ENCODE assay signal across 8 cellular contexts in the genomic region with DNA sequence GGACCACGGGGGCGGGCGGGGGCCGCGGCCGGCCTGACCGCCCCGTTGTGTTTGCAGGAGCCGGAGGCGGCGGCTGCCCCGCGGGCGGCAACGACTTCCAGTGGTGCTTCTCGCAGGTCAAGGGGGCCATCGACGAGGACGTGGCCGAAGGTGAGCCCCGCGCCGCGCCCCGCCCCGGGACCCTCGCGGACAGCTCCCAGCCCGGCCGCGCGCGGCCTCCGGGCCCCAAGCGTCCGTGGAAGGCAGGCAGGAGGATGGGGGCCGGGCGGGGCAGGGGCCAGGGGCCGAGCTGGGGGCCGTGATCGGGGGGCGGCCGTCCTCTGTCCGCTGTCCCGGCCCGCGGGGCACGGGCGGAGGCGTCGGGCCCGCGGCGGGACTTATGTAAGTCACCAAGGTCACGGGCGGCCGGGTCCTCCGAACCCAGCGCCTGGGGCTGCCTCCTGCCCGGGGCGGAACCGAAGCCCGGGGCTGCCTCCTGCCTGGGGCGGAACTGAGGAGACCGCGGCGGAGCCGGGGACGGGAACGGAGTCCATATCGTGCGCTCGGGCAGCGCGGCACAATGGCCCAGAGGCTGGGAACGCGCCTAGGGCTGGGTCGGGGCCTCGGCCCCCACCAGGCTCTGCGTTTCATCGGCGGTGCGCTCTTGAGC. TPM values are rescaled to one million over a fixed set of nuclear protein-coding genes. Genes with fewer than 3 reads are reported as not detected.
DNase-seq lines count a peak whose midpoint lies in the region; ATAC-seq and TF ChIP-seq lines count a peak whose summit lies in the region.

No MANE protein-coding gene starts in this region.

- H3K9me3 Mint-ChIP-seq in IgD-negative memory B cell = no peaks in the 10 kb centered on the region
- no peaks in the 10 kb centered on the region for H3K9me3 Mint-ChIP-seq in activated CD8-positive, alpha-beta T cell treated with anti-CD3 and anti-CD28 coated beads for 36 hours

- H3K27me3 Mint-ChIP-seq in IgD-negative memory B cell = peaks cover 12% of the 10 kb centered on the region
- peaks cover 6% of the 10 kb centered on the region for H3K27me3 Mint-ChIP-seq in activated CD8-positive, alpha-beta T cell treated with anti-CD3 and anti-CD28 coated beads for 36 hours

- TF ChIP-seq EP300 in upper lobe of left lung (IDR thresholded peaks at IDR 0.05) = no peak

- intact Hi-C loops in activated CD8-positive, alpha-beta T cell treated with anti-CD3 and anti-CD28 coated beads for 36 hours (cut with micrococcal nuclease) = loop anchor here (5.0 kb wide), 1 partner anchor 81 kb away; a partner anchor contains a TSS

- H3K4me3 Mint-ChIP-seq in IgD-negative memory B cell = peak overlapping the region; percentile 81 to 94 (median 89)
- peak overlapping the region; percentile 92 for H3K4me3 Mint-ChIP-seq in activated CD8-positive, alpha-beta T cell treated with anti-CD3 and anti-CD28 coated beads for 36 hours

- CTCF ChIA-PET in activated CD8-positive, alpha-beta T cell treated with anti-CD3 and anti-CD28 coated beads for 36 hours (lab: Charles Lee) = interaction anchor here (0.9 to 1.9 kb wide), 3 partner anchors 10 to 42 kb away, joined by 3 to 17 read pairs (median 6); no protein-coding TSS in a partner anchor

- peak in 1 of 4 donors; percentile 37 for TF ChIP-seq POLR2A in upper lobe of left lung (IDR thresholded peaks at IDR 0.05)

- ATAC-seq in GM21576 (IDR thresholded peaks at IDR 0.05; ENCODE audit: unreplicated experiment) (peak; percentile 29), upper lobe of left lung (ENCODE audit: low FRiP score in 2 of 2) (peak; percentile 58 to 64)
- ATAC-seq in activated CD8-positive, alpha-beta T cell treated with anti-CD3 and anti-CD28 coated beads for 36 hours = peak; percentile 3

- peaks cover 3 to 8% of the 10 kb centered on the region in 2 donors for H3K4me1 ChIP-seq in esophagus (ENCODE audit: control insufficient read depth in 2 of 2, insufficient read depth in 2 of 2, low read length in 1 of 2)
- peaks cover 31% of the 10 kb centered on the region for H3K4me1 ChIP-seq in muscle layer of colon (ENCODE audit: insufficient read depth, low read length)
- H3K4me1 ChIP-seq in upper lobe of left lung = peaks cover 39 to 52% (median 44%) of the 10 kb centered on the region in 4 donors

- POLR2A ChIA-PET in activated CD8-positive, alpha-beta T cell treated with anti-CD3 and anti-CD28 coated beads for 36 hours (lab: Charles Lee) = interaction anchor here (1.3 to 2.3 kb wide), 3 partner anchors 8 to 43 kb away, joined by 5 to 8 read pairs (median 5); no protein-coding TSS in a partner anchor

- H3K4me3 ChIP-seq in esophagus (ENCODE audit: low read depth in 1 of 2, low read length in 2 of 2) (peak overlapping the region; percentile 86 to 90), muscle layer of colon (ENCODE audit: low read depth in 1 of 2, low read length in 2 of 2) (peak overlapping the region; percentile 62 to 65), upper lobe of left lung (peak overlapping the region; percentile 77 to 95 (median 81))

- peak overlapping the region; percentile 44 for H3K9ac ChIP-seq in muscle layer of colon (ENCODE audit: low read length)

- H3K9me3 ChIP-seq in esophagus (ENCODE audit: control insufficient read depth in 2 of 2, insufficient read depth in 1 of 2, low read depth in 1 of 2, low read length in 1 of 2) (no peaks in the 10 kb centered on the region), muscle layer of colon (ENCODE audit: low read length) (no peaks in the 10 kb centered on the region), upper lobe of left lung (no peaks in the 10 kb centered on the region)

- WGBS in esophagus, 2 donors = 0% methylated on average over 63 to 83 of the region's 83 CpGs
- 0 to 4% methylated on average over 14 to 19 of the region's 83 CpGs for WGBS in upper lobe of left lung, 2 donors

- H3K36me3 ChIP-seq in esophagus (ENCODE audit: control insufficient read depth in 2 of 2, insufficient read depth in 2 of 2, low read length in 1 of 2) = no peaks in the 10 kb centered on the region
- no peaks in the 10 kb centered on the region for H3K36me3 ChIP-seq in muscle layer of colon (ENCODE audit: insufficient read depth, low read length)
- peaks cover 0 to 5% (median 0%) of the 10 kb centered on the region in 4 donors for H3K36me3 ChIP-seq in upper lobe of left lung

- H3K27me3 ChIP-seq in esophagus (ENCODE audit: control insufficient read depth in 1 of 2, insufficient read depth in 2 of 2, low read length in 2 of 2) (no peaks in the 10 kb centered on the region), muscle layer of colon (ENCODE audit: control insufficient read depth in 1 of 2, insufficient read depth in 2 of 2, low read length in 2 of 2) (peaks cover 10 to 16% of the 10 kb centered on the region in 2 donors), upper lobe of left lung (peaks cover 0 to 3% (median 0%) of the 10 kb centered on the region in 4 donors)

- no peaks in the 10 kb centered on the region for H3K36me3 Mint-ChIP-seq in IgD-negative memory B cell
- H3K36me3 Mint-ChIP-seq in activated CD8-positive, alpha-beta T cell treated with anti-CD3 and anti-CD28 coated beads for 36 hours (ENCODE audit: low read depth) = peaks cover 20% of the 10 kb centered on the region

- H3K27ac ChIP-seq in esophagus (ENCODE audit: low read depth in 2 of 2, low read length in 1 of 2) (peak overlapping the region; percentile 88 to 89), muscle layer of colon (ENCODE audit: low read depth, low read length) (peak overlapping the region; percentile 90), upper lobe of left lung (peak overlapping the region; percentile 91 to 98 (median 95))

- peak overlapping the region; percentile 93 to 98 (median 95) for H3K27ac Mint-ChIP-seq in IgD-negative memory B cell
- peak overlapping the region; percentile 90 for H3K27ac Mint-ChIP-seq in activated CD8-positive, alpha-beta T cell treated with anti-CD3 and anti-CD28 coated beads for 36 hours

- peaks cover 21 to 32% (median 32%) of the 10 kb centered on the region in 3 donors for H3K4me1 Mint-ChIP-seq in IgD-negative memory B cell
- peaks cover 61% of the 10 kb centered on the region for H3K4me1 Mint-ChIP-seq in activated CD8-positive, alpha-beta T cell treated with anti-CD3 and anti-CD28 coated beads for 36 hours (ENCODE audit: low read depth)

- TF ChIP-seq CTCF in activated CD8-positive, alpha-beta T cell treated with anti-CD3 and anti-CD28 coated beads for 36 hours (IDR thresholded peaks at IDR 0.05) = no peak
- no peak for TF ChIP-seq CTCF in upper lobe of left lung (IDR thresholded peaks at IDR 0.05)

- DNase-seq in ELR (ENCODE audit: low read depth) (peak; percentile 53), upper lobe of left lung (peak; percentile 55 to 93), islet precursor cell (no peak)
- DNase-seq in activated CD8-positive, alpha-beta T cell treated with anti-CD3 and anti-CD28 coated beads for 36 hours = peak; percentile 58

RNA-seq across cellular contexts. Expression of a gene that starts 0.5 kb away (rescaled TPM):
- polyA plus RNA-seq in IgD-negative memory B cell (17.1 TPM), esophagus (10 to 100 TPM; 14.5 to 19.3 TPM)
- total RNA-seq in activated CD8-positive, alpha-beta T cell treated with anti-CD3 and anti-CD28 coated beads for 36 hours = 10 to 100 TPM; 31.6 to 32.3 TPM
- 10 to 100 TPM; 20.5 to 60.8 (median 28.7) TPM for total RNA-seq in upper lobe of left lung

Comparison
In these comparisons a context has a peak if more than half of its experiments do, and no peak if none do; other contexts are left out.
1. ATAC-seq: peak in every context shown above with its lines; median percentile 61 in upper lobe of left lung; 29 in GM21576; 3 in activated CD8-positive, alpha-beta T cell treated with anti-CD3 and anti-CD28 coated beads for 36 hours.